ENCODE assay signal across 19 cellular contexts in the genomic region with DNA sequence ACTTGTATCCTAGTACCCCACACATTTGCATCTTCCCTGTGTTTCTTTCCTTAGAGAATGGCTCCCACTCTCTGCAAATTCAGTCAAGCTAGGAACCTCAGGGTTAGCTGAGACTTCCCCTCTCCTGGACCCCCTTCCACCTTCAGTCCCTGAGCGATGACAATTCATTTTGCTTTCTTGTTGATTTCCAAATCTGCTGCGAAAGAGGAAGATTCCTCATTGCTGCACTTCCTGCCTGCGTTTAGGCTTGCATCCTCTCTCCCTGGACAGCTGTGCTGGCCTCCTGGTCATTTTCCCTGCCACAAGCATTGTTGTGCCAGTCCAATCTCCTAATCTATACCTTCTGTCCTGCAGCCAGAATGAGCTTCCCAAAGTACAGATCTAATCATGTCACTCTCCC.
DNase-seq lines count a peak whose midpoint lies in the region; ATAC-seq lines count a peak whose summit lies in the region.
"Had no signal": no experiment of that assay in that cellular context is flagged by ENCODE, and none has a peak within 500 bp of the region (broad histone marks: within the 10 kb centered on the region; RNA-seq: fewer than 3 reads in every experiment).

No MANE protein-coding gene starts in this region.

- H3K9me3 Mint-ChIP-seq in dendritic cell treated with granulocyte-macrophage colony-stimulating factor and Interleukin-4, amounts not matched to agents 40 ng/mL and 50 ng/mL, for 4 days, result no peaks in the 10 kb centered on the region

- no peak for ATAC-seq in GM18511 (IDR thresholded peaks at IDR 0.05; ENCODE audit: unreplicated experiment)
- ATAC-seq: GM12878, Panc1, Right ventricle myocardium inferior had no signal

- DNase-seq in AML-193 (lab: John Stamatoyannopoulos, UW) (peak; percentile 69 to 82), GF-D8 (lab: John Stamatoyannopoulos, UW) (peak; percentile 49), NOMO-1 treated with dmso at 0.1 percent for 144 hours (lab: John Stamatoyannopoulos, UW; ENCODE audit: unreplicated experiment) (peak; percentile 59), AG20443 (ENCODE audit: low spot score) (no peak)
- DNase-seq in activated effector memory CD4-positive, alpha-beta T cell treated with anti-CD3 and anti-CD28 coated beads, Interleukin-2, amount 50 U/mL, for 16 hours, result no peak
- DNase-seq: Caco-2; CD4-positive, CD25-positive, alpha-beta regulatory T cell; IMR-90; NCI-H1694 treated with DMSO at 0.1 percent for 48 hours; NCI-H2107; NCI-H2227 treated with DMSO at 0.1 percent for 48 hours; NCI-H524; NCI-H82 had no signal

- no peaks in the 10 kb centered on the region for H3K36me3 Mint-ChIP-seq in dendritic cell treated with granulocyte-macrophage colony-stimulating factor and Interleukin-4, amounts not matched to agents 40 ng/mL and 50 ng/mL, for 4 days (ENCODE audit: low read depth)
- H3K36me3 Mint-ChIP-seq: CD4-positive, CD25-positive, alpha-beta regulatory T cell had no signal

- peak overlapping the region; percentile 47 for H3K4me3 Mint-ChIP-seq in dendritic cell treated with granulocyte-macrophage colony-stimulating factor and Interleukin-4, amounts not matched to agents 40 ng/mL and 50 ng/mL, for 4 days
- H3K4me3 Mint-ChIP-seq: T-helper 1 cell treated with Interleukin-12 subunit alpha and Interleukin-12 subunit beta and Interleukin-4 antibody, amounts not matched to agents 30 μg/mL and 1 μg/mL, for 36 hours had no signal

- intact Hi-C loops in dendritic cell treated with granulocyte-macrophage colony-stimulating factor and Interleukin-4, amounts not matched to agents 40 ng/mL and 50 ng/mL, for 4 days (cut with micrococcal nuclease), result no loop called here

- peaks cover 49% of the 10 kb centered on the region for H3K4me1 Mint-ChIP-seq in dendritic cell treated with granulocyte-macrophage colony-stimulating factor and Interleukin-4, amounts not matched to agents 40 ng/mL and 50 ng/mL, for 4 days (ENCODE audit: low read depth)
- H3K4me1 Mint-ChIP-seq: CD4-positive, CD25-positive, alpha-beta regulatory T cell had no signal

- peak overlapping the region; percentile 5 for H3K27ac Mint-ChIP-seq in dendritic cell treated with granulocyte-macrophage colony-stimulating factor and Interleukin-4, amounts not matched to agents 40 ng/mL and 50 ng/mL, for 4 days
- H3K27ac Mint-ChIP-seq: T-helper 1 cell treated with Interleukin-12 subunit alpha and Interleukin-12 subunit beta and Interleukin-4 antibody, amounts not matched to agents 30 μg/mL and 1 μg/mL, for 36 hours had no signal

- H3K27me3 Mint-ChIP-seq in dendritic cell treated with granulocyte-macrophage colony-stimulating factor and Interleukin-4, amounts not matched to agents 40 ng/mL and 50 ng/mL, for 4 days, result no peaks in the 10 kb centered on the region

Comparison
In these comparisons a context has a peak if more than half of its experiments do, and no peak if none do; other contexts are left out.
1. DNase-seq: peak in AML-193 (2 of 2), GF-D8 (single experiment) and NOMO-1 treated with dmso at 0.1 percent for 144 hours (single experiment); none in activated effector memory CD4-positive, alpha-beta T cell treated with anti-CD3 and anti-CD28 coated beads, Interleukin-2, amount 50 U/mL, for 16 hours (single experiment) and AG20443 (single experiment).